ENCODE assay signal across 8 cellular contexts in the genomic region with DNA sequence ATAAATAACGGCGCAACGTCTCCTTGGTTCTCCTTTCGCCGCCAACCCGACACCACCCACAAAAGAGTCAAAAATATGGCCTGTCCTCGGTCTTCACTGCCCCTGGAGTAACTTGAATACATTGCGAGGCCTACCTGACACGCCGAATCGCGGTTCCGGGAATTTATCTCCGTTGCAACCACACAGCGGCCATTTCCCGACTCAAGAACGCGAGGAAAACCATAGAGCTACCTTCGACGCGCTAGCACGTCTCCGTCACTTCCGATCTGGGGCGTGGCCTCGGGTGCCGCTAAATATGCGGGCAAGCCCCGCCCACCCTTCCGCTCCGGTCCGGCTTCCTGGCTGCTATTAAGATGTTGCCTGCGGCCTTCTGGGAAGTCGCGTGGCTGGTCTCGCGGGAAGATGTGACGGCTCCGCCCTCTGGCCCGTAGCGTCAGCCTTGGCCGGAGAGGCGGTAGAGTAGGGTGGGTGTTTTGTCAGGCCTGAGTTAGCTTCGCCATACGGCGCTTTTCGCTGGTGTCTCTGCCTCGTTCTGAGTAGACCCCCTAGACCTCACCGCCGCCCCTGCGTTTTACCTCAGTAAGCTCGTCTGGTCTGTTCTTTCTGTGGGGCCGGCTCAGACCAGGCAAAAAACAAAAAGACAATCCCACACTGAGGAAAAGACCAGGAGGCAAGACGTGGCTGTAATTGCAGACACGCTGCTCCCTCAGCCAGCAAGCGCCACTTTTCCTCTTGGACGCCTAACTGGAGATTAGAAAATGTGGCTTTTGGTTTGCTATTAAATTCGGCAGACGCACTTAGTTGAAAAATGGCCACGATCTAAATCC. TPM values are rescaled to one million over a fixed set of nuclear protein-coding genes. Genes with fewer than 3 reads are reported as not detected.
DNase-seq lines count a peak whose midpoint lies in the region; TF ChIP-seq lines count a peak whose summit lies in the region.

A gene with protein sequence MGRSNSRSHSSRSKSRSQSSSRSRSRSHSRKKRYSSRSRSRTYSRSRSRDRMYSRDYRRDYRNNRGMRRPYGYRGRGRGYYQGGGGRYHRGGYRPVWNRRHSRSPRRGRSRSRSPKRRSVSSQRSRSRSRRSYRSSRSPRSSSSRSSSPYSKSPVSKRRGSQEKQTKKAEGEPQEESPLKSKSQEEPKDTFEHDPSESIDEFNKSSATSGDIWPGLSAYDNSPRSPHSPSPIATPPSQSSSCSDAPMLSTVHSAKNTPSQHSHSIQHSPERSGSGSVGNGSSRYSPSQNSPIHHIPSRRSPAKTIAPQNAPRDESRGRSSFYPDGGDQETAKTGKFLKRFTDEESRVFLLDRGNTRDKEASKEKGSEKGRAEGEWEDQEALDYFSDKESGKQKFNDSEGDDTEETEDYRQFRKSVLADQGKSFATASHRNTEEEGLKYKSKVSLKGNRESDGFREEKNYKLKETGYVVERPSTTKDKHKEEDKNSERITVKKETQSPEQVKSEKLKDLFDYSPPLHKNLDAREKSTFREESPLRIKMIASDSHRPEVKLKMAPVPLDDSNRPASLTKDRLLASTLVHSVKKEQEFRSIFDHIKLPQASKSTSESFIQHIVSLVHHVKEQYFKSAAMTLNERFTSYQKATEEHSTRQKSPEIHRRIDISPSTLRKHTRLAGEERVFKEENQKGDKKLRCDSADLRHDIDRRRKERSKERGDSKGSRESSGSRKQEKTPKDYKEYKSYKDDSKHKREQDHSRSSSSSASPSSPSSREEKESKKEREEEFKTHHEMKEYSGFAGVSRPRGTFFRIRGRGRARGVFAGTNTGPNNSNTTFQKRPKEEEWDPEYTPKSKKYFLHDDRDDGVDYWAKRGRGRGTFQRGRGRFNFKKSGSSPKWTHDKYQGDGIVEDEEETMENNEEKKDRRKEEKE (minus strand): TSS at position 268 of the 827 bp plus-strand sequence. CDS start 9,980 bp downstream, outside the sequence.

- peaks cover 39% of the 10 kb centered on the region for H3K4me1 Mint-ChIP-seq in nephron
- peaks cover 60% of the 10 kb centered on the region for H3K4me1 Mint-ChIP-seq in stimulated activated naive CD8-positive, alpha-beta T cell treated with anti-CD3 and anti-CD28 coated beads, Interleukin-15, Interleukin-2, amounts not matched to agents 100 ng/mL and 50 ng/mL, for 24 hours (ENCODE audit: low read depth)

- H3F3A ChIP-seq in MM.1S (ENCODE audit: insufficient read depth, low read length), result peaks cover 19% of the 10 kb centered on the region

- H3K27me3 ChIP-seq in HAP-1 (ENCODE audit: low read depth) (no peaks in the 10 kb centered on the region), MM.1S (replicated peaks; ENCODE audit: insufficient read depth, low read length) (no peaks in the 10 kb centered on the region)

- peak within 1 kb of the TSS; percentile 100 for H3K27ac Mint-ChIP-seq in nephron
- H3K27ac Mint-ChIP-seq in stimulated activated naive CD8-positive, alpha-beta T cell treated with anti-CD3 and anti-CD28 coated beads, Interleukin-15, Interleukin-2, amounts not matched to agents 100 ng/mL and 50 ng/mL, for 24 hours, result peak within 1 kb of the TSS; percentile 100

- peaks cover 44% of the 10 kb centered on the region for H4K20me1 ChIP-seq in MM.1S (ENCODE audit: insufficient read depth, low read length)

- H3K4me2 ChIP-seq in MM.1S (ENCODE audit: low read depth, low read length), result peak within 1 kb of the TSS; percentile 93

- H3K9ac ChIP-seq in ES-I3 (ENCODE audit: low read depth, low read length) (peak within 1 kb of the TSS; percentile 97), MM.1S (ENCODE audit: low read length) (peak within 1 kb of the TSS; percentile 98)

- peaks cover 7% of the 10 kb centered on the region; the same call in 1 of the 2 replicates for H3K4me1 ChIP-seq in ES-I3 (ENCODE audit: insufficient read depth, low read length)
- H3K4me1 ChIP-seq in HAP-1, result peaks cover 31% of the 10 kb centered on the region
- peaks cover 25% of the 10 kb centered on the region for H3K4me1 ChIP-seq in MM.1S (ENCODE audit: low read length)

- H3K79me2 ChIP-seq in MM.1S (ENCODE audit: low read length), result peaks cover 48% of the 10 kb centered on the region

- in situ Hi-C loops in HAP-1 (cut with MboI; ENCODE audit: low sequenced_read_pairs), result loop anchor here (25.0 kb wide), 1 partner anchor 498 kb away; a partner anchor contains a TSS

- peak within 1 kb of the TSS; percentile 99 for H3K4me3 Mint-ChIP-seq in nephron
- H3K4me3 Mint-ChIP-seq in stimulated activated naive CD8-positive, alpha-beta T cell treated with anti-CD3 and anti-CD28 coated beads, Interleukin-15, Interleukin-2, amounts not matched to agents 100 ng/mL and 50 ng/mL, for 24 hours, result peak within 1 kb of the TSS; percentile 97

- DNase-seq in HAP-1 (ENCODE audit: low spot score in 2 of 2), result peak; percentile 97 to 99
- peak; percentile 98 for DNase-seq in MM.1S
- DNase-seq in SIG-M5 (lab: John Stamatoyannopoulos, UW), result peak; percentile 89
- peak; percentile 98 for DNase-seq in activated gamma-delta T cell (lab: John Stamatoyannopoulos, UW)
- DNase-seq in fibroblast of the aortic adventitia (ENCODE audit: low read depth), result peak; percentile 100

- no peak for TF ChIP-seq CTCF in MM.1S (IDR thresholded peaks at IDR 0.05; ENCODE audit: low read length)
- no peak for TF ChIP-seq CTCF in fibroblast of the aortic adventitia (IDR thresholded peaks at IDR 0.05; ENCODE audit: insufficient read depth, low read length)
- no peak for TF ChIP-seq CTCF in nephron (IDR thresholded peaks at IDR 0.05; ENCODE audit: unreplicated experiment in 3 of 3)

- no peaks in the 10 kb centered on the region for H3K27me3 Mint-ChIP-seq in nephron (ENCODE audit: low read depth)
- no peaks in the 10 kb centered on the region for H3K27me3 Mint-ChIP-seq in stimulated activated naive CD8-positive, alpha-beta T cell treated with anti-CD3 and anti-CD28 coated beads, Interleukin-15, Interleukin-2, amounts not matched to agents 100 ng/mL and 50 ng/mL, for 24 hours

- no peaks in the 10 kb centered on the region for H3K9me2 ChIP-seq in MM.1S (replicated peaks; ENCODE audit: insufficient read depth, low read length)

- H3K9me3 ChIP-seq in ES-I3 (ENCODE audit: control insufficient read depth, insufficient read depth, low read length) (no peaks in the 10 kb centered on the region), HAP-1 (no peaks in the 10 kb centered on the region), MM.1S (replicated peaks; ENCODE audit: insufficient read depth, low read length) (no peaks in the 10 kb centered on the region)

- H3K9me3 Mint-ChIP-seq in nephron, result no peaks in the 10 kb centered on the region
- H3K9me3 Mint-ChIP-seq in stimulated activated naive CD8-positive, alpha-beta T cell treated with anti-CD3 and anti-CD28 coated beads, Interleukin-15, Interleukin-2, amounts not matched to agents 100 ng/mL and 50 ng/mL, for 24 hours, result no peaks in the 10 kb centered on the region

- H2AFZ ChIP-seq in MM.1S (ENCODE audit: low read length), result peak within 1 kb of the TSS; percentile 85

- H3K4me3 ChIP-seq in HAP-1 (peak within 1 kb of the TSS; percentile 99), MM.1S (ENCODE audit: low read length) (peak within 1 kb of the TSS; percentile 98), fibroblast of the aortic adventitia (ENCODE audit: low read depth, low read length) (peak within 1 kb of the TSS; percentile 100)

- no peaks in the 10 kb centered on the region for H3K36me3 ChIP-seq in ES-I3 (ENCODE audit: insufficient read depth, low read length)
- H3K36me3 ChIP-seq in HAP-1 (replicated peaks), result peaks cover 16% of the 10 kb centered on the region
- H3K36me3 ChIP-seq in MM.1S (replicated peaks; ENCODE audit: insufficient read depth, low read length), result no peaks in the 10 kb centered on the region

- peaks cover 11% of the 10 kb centered on the region for H3K36me3 Mint-ChIP-seq in nephron (ENCODE audit: low read depth)
- H3K36me3 Mint-ChIP-seq in stimulated activated naive CD8-positive, alpha-beta T cell treated with anti-CD3 and anti-CD28 coated beads, Interleukin-15, Interleukin-2, amounts not matched to agents 100 ng/mL and 50 ng/mL, for 24 hours (ENCODE audit: low read depth), result peaks cover 36% of the 10 kb centered on the region

- peak within 1 kb of the TSS; percentile 97 for H3K27ac ChIP-seq in MM.1S (ENCODE audit: low read length)

RNA-seq across cellular contexts. Expression of the gene that starts here (rescaled TPM):
- 181 and 1,118 TPM in 2 replicates for total RNA-seq in fibroblast of the aortic adventitia (ENCODE audit: low replicate concordance)

Comparison
In these comparisons a context has a peak if more than half of its experiments do, and no peak if none do; other contexts are left out.
1. Peak in every context shown above with its lines: DNase-seq, H3K4me3 ChIP-seq and H3K27ac ChIP-seq.